8 cellular contexts compared by ENCODE assay signal in the genomic region with DNA sequence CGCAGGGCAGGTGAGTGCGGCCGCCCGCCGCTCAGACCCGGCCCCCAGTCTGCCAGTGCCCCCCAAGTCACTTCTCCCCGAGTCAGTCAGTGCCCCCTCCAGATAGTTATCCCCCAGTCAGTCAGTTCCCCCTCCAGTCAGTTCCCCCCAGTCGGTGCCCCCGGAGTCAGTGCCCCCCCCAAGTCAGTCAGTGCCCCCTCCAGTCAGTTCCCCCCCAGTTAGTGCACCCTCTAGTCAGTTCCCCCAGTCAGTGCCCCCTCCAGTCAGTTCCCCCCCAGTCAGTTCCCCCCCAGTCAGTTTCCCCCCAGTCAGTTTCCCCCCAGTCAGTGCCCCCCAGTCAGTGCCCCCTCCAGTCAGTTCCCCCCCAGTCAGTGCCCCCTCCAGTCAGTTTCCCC. TPM values are rescaled to one million over a fixed set of nuclear protein-coding genes. Genes with fewer than 3 reads are reported as not detected.
DNase-seq lines count a peak whose midpoint lies in the region; ATAC-seq and TF ChIP-seq lines count a peak whose summit lies in the region.

No MANE protein-coding gene starts in this region.

- H3K4me1 ChIP-seq in HCT116 (ENCODE audit: control insufficient read depth in 1 of 2, insufficient read depth in 2 of 2, low read length in 2 of 2): peaks cover 4 to 12% of the 10 kb centered on the region in 2 experiments

- RAD21 ChIA-PET in HCT116 (lab: Charles Lee; ENCODE audit: low non-redundant PET in 1 of 2, low total read pairs in 2 of 2, uncharacterized antibody in 2 of 2, unreplicated experiment in 2 of 2): no interaction called here

- POLR2A ChIA-PET in HCT116 (lab: Charles Lee): no interaction called here
- POLR2A ChIA-PET in activated CD8-positive, alpha-beta T cell treated with anti-CD3 and anti-CD28 coated beads for 36 hours (lab: Charles Lee): no interaction called here

- no peaks in the 10 kb centered on the region for H3K27me3 Mint-ChIP-seq in activated CD8-positive, alpha-beta T cell treated with anti-CD3 and anti-CD28 coated beads for 36 hours
- H3K27me3 Mint-ChIP-seq in stimulated activated memory B cell treated with anti-CD40 and anti-IgM and Interleukin-4, amounts not matched to agents 10 μg/mL and 1 μg/mL and 100 μg/mL, for 72 hours: no peaks in the 10 kb centered on the region

- peak overlapping the region; percentile 65 for H3K4me2 ChIP-seq in HCT116 (ENCODE audit: low read length)

- no peak for TF ChIP-seq RAD21 in HCT116 (IDR thresholded peaks at IDR 0.05; ENCODE audit: low read depth)

- peaks cover 30% of the 10 kb centered on the region for H3K79me2 ChIP-seq in HCT116 (ENCODE audit: insufficient read depth, low read length)

- peak overlapping the region; percentile 90 for H3K9ac ChIP-seq in HCT116 (ENCODE audit: low read length)

- H3K4me1 Mint-ChIP-seq in activated CD8-positive, alpha-beta T cell treated with anti-CD3 and anti-CD28 coated beads for 36 hours (ENCODE audit: low read depth): peaks cover 13% of the 10 kb centered on the region
- H3K4me1 Mint-ChIP-seq in stimulated activated memory B cell treated with anti-CD40 and anti-IgM and Interleukin-4, amounts not matched to agents 10 μg/mL and 1 μg/mL and 100 μg/mL, for 72 hours: no peaks in the 10 kb centered on the region

- peak overlapping the region; percentile 87 for H3K27ac ChIP-seq in HCT116 (ENCODE audit: low read depth, low read length)

- no peak for TF ChIP-seq POLR2A in HCT116 (IDR thresholded peaks at IDR 0.05; ENCODE audit: borderline replicate concordance, extremely low read depth, insufficient read depth, insufficient read length)

- CTCF ChIA-PET in HCT116 (lab: Charles Lee): interaction anchor here (0.7 kb wide), 2 partner anchors 47 to 91 kb away, joined by 3 to 4 read pairs; no protein-coding TSS in a partner anchor
- CTCF ChIA-PET in activated CD8-positive, alpha-beta T cell treated with anti-CD3 and anti-CD28 coated beads for 36 hours (lab: Charles Lee): interaction anchor here (0.6 kb wide), 1 partner anchor 232 kb away, joined by 3 read pairs; no protein-coding TSS in a partner anchor

- peaks cover 0 to 11% of the 10 kb centered on the region in 2 experiments; a peak in 1 of 4 replicates for H3K9me3 ChIP-seq in HCT116 (ENCODE audit: control insufficient read depth in 1 of 2, insufficient read depth in 1 of 2, low read depth in 1 of 2, low read length in 2 of 2)

- H4K20me1 ChIP-seq in HCT116 (ENCODE audit: insufficient read depth): 0 out of 2 replicates have a peak, but pooled peaks cover 4% of the 10 kb centered on the region

- no TSS peak for BruUV-seq in HCT116 (replicated peaks; lab: Mats Ljungman, UMichigan)

- H2AFZ ChIP-seq in HCT116 (ENCODE audit: low read depth, low read length, poor library complexity, severe bottlenecking): no peak overlapping the region

- peak overlapping the region; percentile 50 for H3K4me3 Mint-ChIP-seq in activated CD8-positive, alpha-beta T cell treated with anti-CD3 and anti-CD28 coated beads for 36 hours
- H3K4me3 Mint-ChIP-seq in stimulated activated memory B cell treated with anti-CD40 and anti-IgM and Interleukin-4, amounts not matched to agents 10 μg/mL and 1 μg/mL and 100 μg/mL, for 72 hours: peak overlapping the region; percentile 69

- no peak for ATAC-seq in HCT116
- no peak for ATAC-seq in activated CD8-positive, alpha-beta T cell treated with anti-CD3 and anti-CD28 coated beads for 36 hours
- ATAC-seq in stimulated activated memory B cell treated with anti-CD40 and anti-IgM and Interleukin-4, amounts not matched to agents 10 μg/mL and 1 μg/mL and 100 μg/mL, for 72 hours: no peak

- H3K4me3 ChIP-seq in HCT116 (replicated peaks in 1 of 2; ENCODE audit: low read depth in 1 of 2, low read length in 2 of 2): peak overlapping the region; percentile 57 to 73
- peak overlapping the region; percentile 67 for H3K4me3 ChIP-seq in iPS-11a (ENCODE audit: low read depth, low read length)

- H3K27ac Mint-ChIP-seq in activated CD8-positive, alpha-beta T cell treated with anti-CD3 and anti-CD28 coated beads for 36 hours: no peak overlapping the region
- H3K27ac Mint-ChIP-seq in stimulated activated memory B cell treated with anti-CD40 and anti-IgM and Interleukin-4, amounts not matched to agents 10 μg/mL and 1 μg/mL and 100 μg/mL, for 72 hours: no peak overlapping the region

- intact Hi-C loops in HCT116 (cut with micrococcal nuclease): no loop called here
- intact Hi-C loops in activated CD8-positive, alpha-beta T cell treated with anti-CD3 and anti-CD28 coated beads for 36 hours (cut with micrococcal nuclease): loop anchor here (5.0 kb wide), 2 partner anchors 71 to 91 kb away; a partner anchor contains a TSS

- TF ChIP-seq CTCF in HCT116 (IDR thresholded peaks at IDR 0.05 in 2 of 3, conservative IDR thresholded peaks at IDR 0.05 in 1 of 3; ENCODE audit: borderline replicate concordance in 1 of 3, insufficient read depth in 1 of 3, low read depth in 2 of 3, low read length in 2 of 3): no peak
- TF ChIP-seq CTCF in activated CD8-positive, alpha-beta T cell treated with anti-CD3 and anti-CD28 coated beads for 36 hours (IDR thresholded peaks at IDR 0.05): no peak

- H3K9me3 Mint-ChIP-seq in activated CD8-positive, alpha-beta T cell treated with anti-CD3 and anti-CD28 coated beads for 36 hours: no peaks in the 10 kb centered on the region
- no peaks in the 10 kb centered on the region for H3K9me3 Mint-ChIP-seq in stimulated activated memory B cell treated with anti-CD40 and anti-IgM and Interleukin-4, amounts not matched to agents 10 μg/mL and 1 μg/mL and 100 μg/mL, for 72 hours

- H3K9me2 ChIP-seq in HCT116 (ENCODE audit: insufficient read depth): no peaks in the 10 kb centered on the region

- DNase-seq in HCT116 (ENCODE audit: low read depth, low spot score): no peak
- DNase-seq in activated CD8-positive, alpha-beta T cell treated with anti-CD3 and anti-CD28 coated beads for 36 hours: peak; percentile 27
- no peak for DNase-seq in mesenteric fat pad (ENCODE audit: low spot score)
- no peak for DNase-seq in activated CD4-positive, alpha-beta T cell treated with anti-CD3 and anti-CD28 coated beads, Interleukin-2, amount 50 U/mL, for 4 hours
- DNase-seq in NCI-H1436 treated with DMSO at 0.1 percent for 48 hours (lab: John Stamatoyannopoulos, UW): no peak
- DNase-seq in stimulated activated CD4-positive, alpha-beta T cell treated with anti-CD3 and anti-CD28 coated beads, Interleukin-4, amount 100 ng/mL, for 1 hour: no peak

- H3K36me3 ChIP-seq in HCT116 (ENCODE audit: control insufficient read depth in 1 of 2, insufficient read depth in 2 of 2, low read length in 2 of 2): no peaks in the 10 kb centered on the region; a peak in 1 of 4 replicates

- H3K36me3 Mint-ChIP-seq in activated CD8-positive, alpha-beta T cell treated with anti-CD3 and anti-CD28 coated beads for 36 hours (ENCODE audit: low read depth): no peaks in the 10 kb centered on the region
- no peaks in the 10 kb centered on the region for H3K36me3 Mint-ChIP-seq in stimulated activated memory B cell treated with anti-CD40 and anti-IgM and Interleukin-4, amounts not matched to agents 10 μg/mL and 1 μg/mL and 100 μg/mL, for 72 hours

- H3K27me3 ChIP-seq in HCT116 (ENCODE audit: insufficient read depth, low read length): no peaks in the 10 kb centered on the region

TF ChIP-seq in HCT116, 20 proteins besides CTCF, POLR2A, EP300 and RAD21:
- no peak for TF ChIP-seq EGR1 (IDR thresholded peaks at IDR 0.05; ENCODE audit: low read depth)
- peak; percentile 3; the same call in 1 of the 2 replicates for TF ChIP-seq ZFX (IDR thresholded peaks at IDR 0.05)
- TF ChIP-seq TCF7L2 (IDR thresholded peaks at IDR 0.05; ENCODE audit: borderline replicate concordance, extremely low read depth, insufficient read depth, insufficient read length): no peak

RNA-seq across cellular contexts. Expression of a gene that starts 0.4 kb away (rescaled TPM):
- 61.3 TPM for total RNA-seq in HCT116 (2021; ENCODE audit: unreplicated experiment)
- 52.7 and 53.5 TPM in 2 replicates for polyA plus RNA-seq in HCT116 (2012)
- 10 to 100 TPM; 44.2 to 44.3 TPM for total RNA-seq in activated CD8-positive, alpha-beta T cell treated with anti-CD3 and anti-CD28 coated beads for 36 hours
- total RNA-seq in mesenteric fat pad: 45.3 TPM

RNA-seq across cellular contexts. Expression of a gene that starts 16.7 kb away (rescaled TPM):
- total RNA-seq in HCT116 (2021; ENCODE audit: unreplicated experiment): 11.0 TPM
- polyA plus RNA-seq in HCT116 (2012): 7.8 and 9.1 TPM in 2 replicates
- 1 to 10 TPM; 4.6 to 5.3 TPM for total RNA-seq in activated CD8-positive, alpha-beta T cell treated with anti-CD3 and anti-CD28 coated beads for 36 hours
- total RNA-seq in mesenteric fat pad: 2.2 TPM

RNA-seq across cellular contexts. Expression of a gene that starts 36.1 kb away (rescaled TPM):
- total RNA-seq in HCT116 (2021; ENCODE audit: unreplicated experiment) (236 TPM), mesenteric fat pad (108 TPM)
- polyA plus RNA-seq in HCT116 (2012): 192 and 208 TPM in 2 replicates
- total RNA-seq in activated CD8-positive, alpha-beta T cell treated with anti-CD3 and anti-CD28 coated beads for 36 hours: 10 to 100 TPM; 22.1 to 26.4 TPM
